Comparison of ENCODE assay signal across 15 cellular contexts in genomic region chr2:8249769-8250168, GRCh38.
DNase-seq lines count a peak whose midpoint lies in the region; TF ChIP-seq lines count a peak whose summit lies in the region.
"Had no signal": no experiment of that assay in that cellular context is flagged by ENCODE, and none has a peak within 500 bp of the region (broad histone marks: within the 10 kb centered on the region; RNA-seq: fewer than 3 reads in every experiment).

No MANE protein-coding gene starts in this region.

- intact Hi-C loops in ascending aorta (cut with DNase I), result loop anchor here (2.0 kb wide), 3 partner anchors 55 to 245 kb away; no protein-coding TSS in a partner anchor

- H3K9ac ChIP-seq in mesendoderm (ENCODE audit: low read length), result no peak overlapping the region
- H3K9ac ChIP-seq: BLaER1 had no signal

- H2BK120ac ChIP-seq in mesendoderm (ENCODE audit: low read depth, low read length), result no peak overlapping the region

- no peak for TF ChIP-seq CTCF in ascending aorta (IDR thresholded peaks at IDR 0.05)

- H3K4me3 Mint-ChIP-seq in T-helper 2 cell treated with Interferon-gamma antibody and Interleukin-4, amounts not matched to agents 5 μg/mL and 100 μg/mL, for 36 hours, result no peak overlapping the region
- H3K4me3 Mint-ChIP-seq: CD14-positive monocyte; CD4-positive, alpha-beta memory T cell had no signal

- no peak overlapping the region for H2BK5ac ChIP-seq in mesendoderm (ENCODE audit: low read length)

- no peak overlapping the region for H3K27ac Mint-ChIP-seq in T-helper 2 cell treated with Interferon-gamma antibody and Interleukin-4, amounts not matched to agents 5 μg/mL and 100 μg/mL, for 36 hours
- H3K27ac Mint-ChIP-seq: CD4-positive, alpha-beta memory T cell had no signal

- H3K4me3 ChIP-seq in ascending aorta, result no peak overlapping the region
- H3K4me3 ChIP-seq in mesendoderm (ENCODE audit: low read length), result no peak overlapping the region
- H3K4me3 ChIP-seq: BLaER1, HAP-1 had no signal

- no peaks in the 10 kb centered on the region for H3K79me1 ChIP-seq in mesendoderm (ENCODE audit: low read length)

- no peaks in the 10 kb centered on the region for H3K79me2 ChIP-seq in mesendoderm (ENCODE audit: control insufficient read depth, insufficient read depth, low read length)

- H3K4me1 ChIP-seq in ascending aorta (peaks cover 11 to 32% of the 10 kb centered on the region in 2 donors), mesendoderm (ENCODE audit: control insufficient read depth, low read depth, low read length) (peaks cover 12% of the 10 kb centered on the region)

- no peaks in the 10 kb centered on the region for H3K27me3 ChIP-seq in ascending aorta
- no peaks in the 10 kb centered on the region for H3K27me3 ChIP-seq in mesendoderm (ENCODE audit: insufficient read depth, low read length, poor library complexity)
- H3K27me3 ChIP-seq: BLaER1 had no signal

- H3K23ac ChIP-seq in mesendoderm (ENCODE audit: low read length), result no peak overlapping the region

- H3K9me3 Mint-ChIP-seq in T-helper 2 cell treated with Interferon-gamma antibody and Interleukin-4, amounts not matched to agents 5 μg/mL and 100 μg/mL, for 36 hours, result peaks cover 46% of the 10 kb centered on the region

- no peaks in the 10 kb centered on the region for H3K9me3 ChIP-seq in ascending aorta
- H3K9me3 ChIP-seq: HAP-1 had no signal

- H3K56ac ChIP-seq in mesendoderm (ENCODE audit: low read length), result no peak overlapping the region

- no peak overlapping the region for H2AK5ac ChIP-seq in mesendoderm (ENCODE audit: low read length)

- DNase-seq in NCI-H82 (lab: John Stamatoyannopoulos, UW) (peak; percentile 51), NCI-H82 treated with DMSO at 0.1 percent for 48 hours (lab: John Stamatoyannopoulos, UW; ENCODE audit: unreplicated experiment) (no peak), ascending aorta (ENCODE audit: low spot score in 2 of 2) (no peak), mesendoderm (no peak), NCI-H524 treated with DMSO at 0.1 percent for 48 hours (lab: John Stamatoyannopoulos, UW) (no peak), DMS53 (lab: John Stamatoyannopoulos, UW) (no peak)
- DNase-seq in T-helper 2 cell treated with Interferon-gamma antibody and Interleukin-4, amounts not matched to agents 5 μg/mL and 100 μg/mL, for 36 hours (ENCODE audit: low spot score), result no peak
- DNase-seq: 8988T; CD4-positive, alpha-beta memory T cell; DMS153; DMS79 treated with DMSO at 0.1 percent for 48 hours; GF-D8 had no signal

- peaks cover 9% of the 10 kb centered on the region for H3K36me3 Mint-ChIP-seq in T-helper 2 cell treated with Interferon-gamma antibody and Interleukin-4, amounts not matched to agents 5 μg/mL and 100 μg/mL, for 36 hours (ENCODE audit: low read depth)

- no peak overlapping the region for H3K18ac ChIP-seq in mesendoderm (ENCODE audit: low read length)

- H3K4me2 ChIP-seq in mesendoderm (ENCODE audit: low read length), result no peak overlapping the region
- H3K4me2 ChIP-seq: BLaER1 had no signal

- no peak overlapping the region for H4K8ac ChIP-seq in mesendoderm (ENCODE audit: low read depth, low read length)

- no peak overlapping the region for H3K4ac ChIP-seq in mesendoderm (ENCODE audit: low read depth, low read length)

- WGBS in mesendoderm (ENCODE audit: extremely low coverage, insufficient coverage, low lambda C conversion rate), result no CpG with 5 or more reads among the region's 2 CpGs

- peaks cover 10% of the 10 kb centered on the region for H3K4me1 Mint-ChIP-seq in T-helper 2 cell treated with Interferon-gamma antibody and Interleukin-4, amounts not matched to agents 5 μg/mL and 100 μg/mL, for 36 hours (ENCODE audit: low read depth)

- peak overlapping the region; percentile 98 to 99 for H3K27ac ChIP-seq in ascending aorta
- no peak overlapping the region for H3K27ac ChIP-seq in mesendoderm (ENCODE audit: low read depth, low read length)
- H3K27ac ChIP-seq: BLaER1 had no signal

- no peak overlapping the region for H4K5ac ChIP-seq in mesendoderm (ENCODE audit: low read length)

- H3K27me3 Mint-ChIP-seq in T-helper 2 cell treated with Interferon-gamma antibody and Interleukin-4, amounts not matched to agents 5 μg/mL and 100 μg/mL, for 36 hours (ENCODE audit: low read depth), result no peaks in the 10 kb centered on the region
- H3K27me3 Mint-ChIP-seq: CD4-positive, alpha-beta memory T cell had no signal

- H3K36me3 ChIP-seq in ascending aorta (no peaks in the 10 kb centered on the region), mesendoderm (ENCODE audit: control insufficient read depth, insufficient read depth, low read length) (no peaks in the 10 kb centered on the region)
- H3K36me3 ChIP-seq: BLaER1, HAP-1 had no signal

- H2BK15ac ChIP-seq in mesendoderm (replicated peaks; ENCODE audit: low read depth), result peak overlapping the region; percentile 10
